12 cellular contexts compared by ENCODE assay signal in the genomic region with DNA sequence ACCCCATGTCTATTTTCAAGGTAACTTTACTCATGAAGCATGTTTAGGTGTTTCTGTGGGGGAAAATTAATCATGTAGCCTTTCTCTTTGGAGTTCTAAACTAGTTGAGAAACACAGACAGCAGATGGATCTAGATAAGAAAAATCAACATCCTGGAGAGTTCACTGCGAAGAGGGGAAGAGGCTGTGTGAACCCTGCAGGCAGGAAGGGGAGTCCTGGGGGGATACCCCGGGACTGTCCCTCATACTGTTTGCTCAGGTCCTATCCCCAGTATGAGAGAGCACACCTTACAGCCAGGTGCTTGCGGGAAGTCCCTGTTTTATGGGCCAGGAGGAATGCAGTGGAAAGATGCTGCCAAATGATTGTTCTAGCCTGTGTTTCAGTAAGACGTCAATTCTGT. TPM values are rescaled to one million over a fixed set of nuclear protein-coding genes. Genes with fewer than 3 reads are reported as not detected.
DNase-seq lines count a peak whose midpoint lies in the region; ATAC-seq and TF ChIP-seq lines count a peak whose summit lies in the region.
"Had no signal": no experiment of that assay in that cellular context is flagged by ENCODE, and none has a peak within 500 bp of the region (broad histone marks: within the 10 kb centered on the region; RNA-seq: fewer than 3 reads in every experiment).

No MANE protein-coding gene starts in this region.

- intact Hi-C loops in naive thymus-derived CD4-positive, alpha-beta T cell (cut with micrococcal nuclease) = loop anchor here in 1 of 2 donors (1.0 kb wide), 1 partner anchor 9 kb away; no protein-coding TSS in a partner anchor
- intact Hi-C loops in adrenal gland (cut with DNase I) = no loop called here

- ATAC-seq in WTC11 = peak; percentile 37
- ATAC-seq in naive thymus-derived CD4-positive, alpha-beta T cell = peak; percentile 82

- H3K4me1 ChIP-seq in HEK293 (ENCODE audit: control insufficient read depth, insufficient read depth, low read length) (peaks cover 34% of the 10 kb centered on the region), Karpas-422 (ENCODE audit: low read length) (peaks cover 49% of the 10 kb centered on the region), adrenal gland (replicated peaks in 1 of 2) (peaks cover 29 to 62% of the 10 kb centered on the region in 2 donors)
- H3K4me1 ChIP-seq in naive thymus-derived CD4-positive, alpha-beta T cell (ENCODE audit: control insufficient read depth in 2 of 2, insufficient read depth in 2 of 2, low read length in 2 of 2) = peaks cover 7 to 64% of the 10 kb centered on the region in 2 donors

- peaks cover 31% of the 10 kb centered on the region; the same call in 1 of the 2 replicates for H4K20me1 ChIP-seq in Karpas-422 (ENCODE audit: insufficient read depth, low read depth, low read length)

- H3K9ac ChIP-seq in Karpas-422 (ENCODE audit: low read length) = no peak overlapping the region

- no peak overlapping the region for H2AFZ ChIP-seq in Karpas-422 (ENCODE audit: low read length)

- H3K9me3 ChIP-seq in HEK293 (ENCODE audit: control insufficient read depth, insufficient read depth, low read depth, low read length) = no peaks in the 10 kb centered on the region
- no peaks in the 10 kb centered on the region for H3K9me3 ChIP-seq in naive thymus-derived CD4-positive, alpha-beta T cell (ENCODE audit: control insufficient read depth in 2 of 3, low read length in 3 of 3)
- H3K9me3 ChIP-seq in Karpas-422 (ENCODE audit: low read length) = no peaks in the 10 kb centered on the region
- no peaks in the 10 kb centered on the region for H3K9me3 ChIP-seq in adrenal gland (replicated peaks in 1 of 3)
- H3K9me3 ChIP-seq: vagina had no signal

- H3K27me3 Mint-ChIP-seq in WTC11 (ENCODE audit: low read depth) = no peaks in the 10 kb centered on the region
- no peaks in the 10 kb centered on the region for H3K27me3 Mint-ChIP-seq in naive thymus-derived CD4-positive, alpha-beta T cell

- in situ Hi-C loops in GM13976 (cut with MboI; ENCODE audit: low sequenced_read_pairs, unreplicated experiment) = no loop called here

- H3K4me1 Mint-ChIP-seq in WTC11 = peaks cover 69% of the 10 kb centered on the region
- H3K4me1 Mint-ChIP-seq in naive thymus-derived CD4-positive, alpha-beta T cell = peaks cover 64 to 97% (median 92%) of the 10 kb centered on the region in 7 donors

- POLR2A ChIA-PET in HEK293 (lab: Yijun Ruan, JAX) = interaction anchor here (1.0 kb wide), 1 partner anchor 31 kb away, joined by 6 read pairs; no protein-coding TSS in a partner anchor
- POLR2A ChIA-PET in WTC11 (lab: Charles Lee) = no interaction called here
- POLR2A ChIA-PET in naive thymus-derived CD4-positive, alpha-beta T cell (lab: Charles Lee) = interaction anchor here (0.6 kb wide), 3 partner anchors 9 to 1656 kb away, joined by 3 to 6 read pairs (median 5); no protein-coding TSS in a partner anchor

- no peaks in the 10 kb centered on the region for H3K9me3 Mint-ChIP-seq in WTC11
- no peaks in the 10 kb centered on the region for H3K9me3 Mint-ChIP-seq in naive thymus-derived CD4-positive, alpha-beta T cell

- H3K27ac Mint-ChIP-seq in WTC11 = peak overlapping the region; percentile 44
- peak overlapping the region; percentile 7 to 82 (median 29) for H3K27ac Mint-ChIP-seq in naive thymus-derived CD4-positive, alpha-beta T cell

- no peak overlapping the region for H3K4me2 ChIP-seq in Karpas-422 (ENCODE audit: low read depth, low read length, poor library complexity, severe bottlenecking)

- peaks cover 6% of the 10 kb centered on the region for H3K36me3 Mint-ChIP-seq in WTC11
- peaks cover 0 to 11% (median 8%) of the 10 kb centered on the region in 5 donors for H3K36me3 Mint-ChIP-seq in naive thymus-derived CD4-positive, alpha-beta T cell

- H3K27ac ChIP-seq in HEK293 (ENCODE audit: extremely low read depth, low read depth, low read length) = no peak overlapping the region
- peak overlapping the region; percentile 43 for H3K27ac ChIP-seq in naive thymus-derived CD4-positive, alpha-beta T cell (ENCODE audit: low read depth, low read length)
- no peak overlapping the region for H3K27ac ChIP-seq in Karpas-422 (ENCODE audit: low read length)
- H3K27ac ChIP-seq in adrenal gland = peak overlapping the region in 1 of 5 donors; percentile 23
- H3K27ac ChIP-seq: vagina had no signal

- peak; percentile 69 for DNase-seq in GM13976 (ENCODE audit: low spot score)
- DNase-seq in WTC11 (ENCODE audit: low spot score) = no peak
- peak in 4 of 9 donors; percentile 16 to 54 (median 27) for DNase-seq in naive thymus-derived CD4-positive, alpha-beta T cell
- DNase-seq in Karpas-422 = no peak
- no peak for DNase-seq in adrenal gland
- no peak for DNase-seq in HK-2 (ENCODE audit: unreplicated experiment)
- no peak for DNase-seq in mucosa of gallbladder (ENCODE audit: low spot score)
- DNase-seq: HCEC 1CT, mesendoderm, Right ventricle myocardium superior had no signal

- peaks cover 100% of the 10 kb centered on the region for H3K79me2 ChIP-seq in Karpas-422 (ENCODE audit: low read length)

- TF ChIP-seq POLR2A in adrenal gland (IDR thresholded peaks at IDR 0.05) = no peak

- TF ChIP-seq CTCF in GM13976 (IDR thresholded peaks at IDR 0.05; ENCODE audit: borderline replicate concordance, control extremely low read depth, extremely low read depth, insufficient read depth, missing control alignments) (no peak), HEK293 (tag by site-specific recombination; IDR thresholded peaks at IDR 0.05) (no peak), WTC11 (IDR thresholded peaks at IDR 0.05) (no peak), adrenal gland (IDR thresholded peaks at IDR 0.05) (no peak)

- WGBS in adrenal gland, 4 donors = 32 to 37% (median 33%) methylated on average over 4 of the region's 4 CpGs

- H3K4me3 ChIP-seq in HEK293 (ENCODE audit: low read depth, low read length) (no peak overlapping the region), Karpas-422 (ENCODE audit: low read length) (no peak overlapping the region), adrenal gland (no peak overlapping the region)
- H3K4me3 ChIP-seq in naive thymus-derived CD4-positive, alpha-beta T cell (ENCODE audit: low read length) = no peak overlapping the region
- H3K4me3 ChIP-seq: vagina had no signal

- CTCF ChIA-PET in HEK293 (lab: Yijun Ruan, JAX) (interaction anchor here (1.0 kb wide), 1 partner anchor 285 kb away, joined by 6 read pairs; no protein-coding TSS in a partner anchor), WTC11 (lab: Charles Lee) (no interaction called here)
- CTCF ChIA-PET in naive thymus-derived CD4-positive, alpha-beta T cell (lab: Charles Lee) = no interaction called here

- no peaks in the 10 kb centered on the region for H3K27me3 ChIP-seq in naive thymus-derived CD4-positive, alpha-beta T cell (ENCODE audit: control insufficient read depth in 2 of 2, insufficient read depth in 2 of 2, low read length in 2 of 2)
- H3K27me3 ChIP-seq in Karpas-422 (ENCODE audit: low read length) (no peaks in the 10 kb centered on the region), adrenal gland (no peaks in the 10 kb centered on the region)
- H3K27me3 ChIP-seq: vagina had no signal

- H3K4me3 Mint-ChIP-seq in WTC11 = no peak overlapping the region
- peak overlapping the region in 9 of 10 donors; percentile 0 to 43 (median 19) for H3K4me3 Mint-ChIP-seq in naive thymus-derived CD4-positive, alpha-beta T cell

- H3K36me3 ChIP-seq in HEK293 (ENCODE audit: control insufficient read depth in 2 of 2, insufficient read depth in 1 of 2, low read length in 2 of 2) (peaks cover 0 to 8% of the 10 kb centered on the region in 2 experiments; a peak in 1 of 3 replicates), Karpas-422 (ENCODE audit: insufficient read depth, low read length) (peaks cover 5% of the 10 kb centered on the region; the same call in 1 of the 2 replicates), adrenal gland (replicated peaks in 1 of 2) (peaks cover 0 to 6% of the 10 kb centered on the region in 2 donors)
- H3K36me3 ChIP-seq in naive thymus-derived CD4-positive, alpha-beta T cell (ENCODE audit: control insufficient read depth in 2 of 3, insufficient read depth in 3 of 3, low read length in 3 of 3) = peaks cover 0 to 5% (median 0%) of the 10 kb centered on the region in 3 experiments
- H3K36me3 ChIP-seq: vagina had no signal

- no peaks in the 10 kb centered on the region for H3K9me2 ChIP-seq in Karpas-422 (replicated peaks; ENCODE audit: insufficient read depth, low read length)

TF ChIP-seq in HEK293, 187 proteins besides CTCF, POLR2A, EP300 and RAD21:
- TF ChIP-seq ZIC2 (tag by site-specific recombination; IDR thresholded peaks at IDR 0.05) (peak; percentile 77), ZNF670 (tag by site-specific recombination; IDR thresholded peaks at IDR 0.05; ENCODE audit: low read depth) (no peak)

TF ChIP-seq in WTC11, 78 proteins besides CTCF, POLR2A, EP300 and RAD21 (continues in another document):
- no peak for TF ChIP-seq NR2C2 (CRISPR knock-in tag; IDR thresholded peaks at IDR 0.05)
- TF ChIP-seq ZBTB21 (CRISPR knock-in tag; IDR thresholded peaks at IDR 0.05; ENCODE audit: borderline replicate concordance) = no peak
- no peak for TF ChIP-seq TCF7 (CRISPR knock-in tag; IDR thresholded peaks at IDR 0.05; ENCODE audit: low read depth)
- TF ChIP-seq, protein P1, sequence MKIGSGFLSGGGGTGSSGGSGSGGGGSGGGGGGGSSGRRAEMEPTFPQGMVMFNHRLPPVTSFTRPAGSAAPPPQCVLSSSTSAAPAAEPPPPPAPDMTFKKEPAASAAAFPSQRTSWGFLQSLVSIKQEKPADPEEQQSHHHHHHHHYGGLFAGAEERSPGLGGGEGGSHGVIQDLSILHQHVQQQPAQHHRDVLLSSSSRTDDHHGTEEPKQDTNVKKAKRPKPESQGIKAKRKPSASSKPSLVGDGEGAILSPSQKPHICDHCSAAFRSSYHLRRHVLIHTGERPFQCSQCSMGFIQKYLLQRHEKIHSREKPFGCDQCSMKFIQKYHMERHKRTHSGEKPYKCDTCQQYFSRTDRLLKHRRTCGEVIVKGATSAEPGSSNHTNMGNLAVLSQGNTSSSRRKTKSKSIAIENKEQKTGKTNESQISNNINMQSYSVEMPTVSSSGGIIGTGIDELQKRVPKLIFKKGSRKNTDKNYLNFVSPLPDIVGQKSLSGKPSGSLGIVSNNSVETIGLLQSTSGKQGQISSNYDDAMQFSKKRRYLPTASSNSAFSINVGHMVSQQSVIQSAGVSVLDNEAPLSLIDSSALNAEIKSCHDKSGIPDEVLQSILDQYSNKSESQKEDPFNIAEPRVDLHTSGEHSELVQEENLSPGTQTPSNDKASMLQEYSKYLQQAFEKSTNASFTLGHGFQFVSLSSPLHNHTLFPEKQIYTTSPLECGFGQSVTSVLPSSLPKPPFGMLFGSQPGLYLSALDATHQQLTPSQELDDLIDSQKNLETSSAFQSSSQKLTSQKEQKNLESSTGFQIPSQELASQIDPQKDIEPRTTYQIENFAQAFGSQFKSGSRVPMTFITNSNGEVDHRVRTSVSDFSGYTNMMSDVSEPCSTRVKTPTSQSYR (CRISPR knock-in tag; IDR thresholded peaks at IDR 0.05) = no peak

RNA-seq across cellular contexts. Expression of a gene that starts 32.7 kb away (rescaled TPM):
- total RNA-seq in WTC11 (2021) = 65.4 to 72.5 TPM (median 66.1 TPM) in 3 replicates
- 10 to 100 TPM; 47.5 to 80.8 (median 54.4) TPM for total RNA-seq in naive thymus-derived CD4-positive, alpha-beta T cell
- polyA plus RNA-seq in naive thymus-derived CD4-positive, alpha-beta T cell = 1 to 10 TPM; 4.9 to 5.2 TPM
- total RNA-seq in Karpas-422 (2014; rRNA removed; shearing (Covaris generic); ENCODE audit: low replicate concordance) = 33.8 and 45.5 TPM in 2 replicates
- total RNA-seq in adrenal gland = 100 to 1,000 TPM in 5 of 8 donors, 10 to 100 TPM in 3; 55.1 to 132 (median 103) TPM
- 100 to 1,000 TPM in 1 of 3 donors, 10 to 100 TPM in 2; 68.5 to 150 (median 86.3) TPM for polyA plus RNA-seq in adrenal gland
- 117 TPM for total RNA-seq in mucosa of gallbladder
